Comparison of ENCODE assay signal across 16 cellular contexts in genomic region chr3:50008931-50009330, GRCh38.
DNase-seq lines count a peak whose midpoint lies in the region; ATAC-seq and TF ChIP-seq lines count a peak whose summit lies in the region.
"Had no signal": no experiment of that assay in that cellular context is flagged by ENCODE, and none has a peak within 500 bp of the region (broad histone marks: within the 10 kb centered on the region; RNA-seq: fewer than 3 reads in every experiment).

No MANE protein-coding gene starts in this region.

- no peaks in the 10 kb centered on the region for H3K9me2 ChIP-seq in hepatocyte (replicated peaks; ENCODE audit: insufficient read depth)

- 95% methylated on average over 1 of the region's 1 CpG for WGBS in hepatocyte (ENCODE audit: low lambda C conversion rate, missing lambda C conversion rate)

- no peak for ATAC-seq in HG02678 (IDR thresholded peaks at IDR 0.05; ENCODE audit: unreplicated experiment)
- ATAC-seq: effector memory CD8-positive, alpha-beta T cell; mucosa of descending colon had no signal

- no peaks in the 10 kb centered on the region for H3K9me3 ChIP-seq in hepatocyte (ENCODE audit: low read depth)
- H3K9me3 ChIP-seq: mucosa of descending colon, tibial nerve had no signal

- peaks cover 2% of the 10 kb centered on the region for H4K20me1 ChIP-seq in hepatocyte (ENCODE audit: insufficient read depth, poor library complexity, severe bottlenecking)

- no peaks in the 10 kb centered on the region for H3K27me3 ChIP-seq in hepatocyte
- H3K27me3 ChIP-seq: tibial nerve had no signal

- no peak overlapping the region for H3K27ac ChIP-seq in RWPE1
- no peak overlapping the region for H3K27ac ChIP-seq in hepatocyte
- H3K27ac ChIP-seq: tibial nerve had no signal

- H3K36me3 ChIP-seq in hepatocyte (replicated peaks; ENCODE audit: insufficient read depth, low read depth): no peaks in the 10 kb centered on the region

- no peak overlapping the region for H3K4me2 ChIP-seq in hepatocyte

- H3K4me1 ChIP-seq in hepatocyte (ENCODE audit: insufficient read depth): no peaks in the 10 kb centered on the region

- TF ChIP-seq CTCF in RWPE1 (conservative IDR thresholded peaks at IDR 0.05; ENCODE audit: low read depth) (no peak), hepatocyte (IDR thresholded peaks at IDR 0.05; ENCODE audit: poor library complexity) (no peak)

- H2AFZ ChIP-seq in hepatocyte: no peak overlapping the region

- DNase-seq in HCEC 1CT (peak; percentile 42), RKO (ENCODE audit: low spot score) (peak; percentile 20), fibroblast of gingiva (ENCODE audit: low read depth) (peak; percentile 77), skeletal muscle cell (ENCODE audit: low read depth) (peak; percentile 3), RWPE1 (ENCODE audit: low spot score) (no peak), hepatocyte (ENCODE audit: low spot score) (no peak), NCI-H774 (lab: John Stamatoyannopoulos, UW) (no peak)
- DNase-seq: activated CD4-positive, alpha-beta T cell treated with anti-CD3 and anti-CD28 coated beads for 1 hour; activated T-cell treated with anti-CD3 and anti-CD28 coated beads, Interleukin-2, amount 50 U/mL, for 24 hours; anterior cingulate cortex; Calu3; effector memory CD8-positive, alpha-beta T cell; mucosa of descending colon; NCI-H1105 treated with DMSO at 0.1 percent for 48 hours had no signal

- POLR2A ChIA-PET in RWPE1 (lab: Yijun Ruan, JAX; ENCODE audit: low non-redundant PET): no interaction called here

- H3K4me3 ChIP-seq in skeletal muscle cell (ENCODE audit: low read depth, low read length) (no peak overlapping the region), hepatocyte (no peak overlapping the region)
- H3K4me3 ChIP-seq: mucosa of descending colon, tibial nerve had no signal

- H3K79me2 ChIP-seq in hepatocyte: peaks cover 7% of the 10 kb centered on the region

- CTCF ChIA-PET in RWPE1 (lab: Yijun Ruan, JAX): no interaction called here

Comparison
In these comparisons a context has a peak if more than half of its experiments do, and no peak if none do; other contexts are left out.
1. DNase-seq: peak in HCEC 1CT (single experiment), RKO (single experiment), fibroblast of gingiva (single experiment) and skeletal muscle cell (single experiment); none in RWPE1 (single experiment), hepatocyte (single experiment) and NCI-H774 (single experiment).